Comparison of ENCODE assay signal across 8 cellular contexts in the genomic region with DNA sequence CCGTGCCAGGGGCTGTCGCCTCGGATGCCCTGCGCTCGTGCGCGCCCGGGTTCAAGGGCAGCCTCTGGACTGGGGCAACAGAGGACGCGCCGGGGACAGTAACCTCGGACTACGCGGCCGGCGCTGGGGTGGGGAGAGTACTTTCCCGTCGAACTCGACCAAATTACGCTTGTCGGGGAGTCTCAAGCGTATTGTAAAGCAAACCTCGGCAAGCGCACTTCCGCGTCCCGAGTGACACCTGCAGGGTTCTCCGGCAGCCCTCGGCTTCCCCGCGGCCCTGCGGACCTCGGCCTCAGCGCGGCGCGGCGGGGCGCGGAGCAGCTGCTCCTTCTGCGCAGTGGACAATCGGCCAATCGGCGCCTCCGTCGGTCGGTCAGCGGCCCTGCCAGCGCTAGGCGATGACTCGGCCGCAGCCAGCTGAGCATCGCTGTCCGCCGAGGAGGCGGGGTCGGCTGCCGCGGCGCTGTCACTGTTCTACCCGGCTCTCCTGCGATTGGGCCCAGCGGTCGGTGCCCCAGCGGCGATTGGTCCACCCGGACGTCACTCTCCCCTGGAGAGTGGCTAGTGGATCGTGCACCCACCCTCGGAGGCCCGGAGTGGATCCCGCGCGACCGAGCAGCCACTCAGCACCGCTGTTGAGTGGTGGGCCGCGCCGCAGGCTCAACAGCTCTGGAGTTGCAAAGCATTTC. TPM values are rescaled to one million over a fixed set of nuclear protein-coding genes. Genes with fewer than 3 reads are reported as not detected.
DNase-seq lines count a peak whose midpoint lies in the region; ATAC-seq and TF ChIP-seq lines count a peak whose summit lies in the region.

A gene with protein sequence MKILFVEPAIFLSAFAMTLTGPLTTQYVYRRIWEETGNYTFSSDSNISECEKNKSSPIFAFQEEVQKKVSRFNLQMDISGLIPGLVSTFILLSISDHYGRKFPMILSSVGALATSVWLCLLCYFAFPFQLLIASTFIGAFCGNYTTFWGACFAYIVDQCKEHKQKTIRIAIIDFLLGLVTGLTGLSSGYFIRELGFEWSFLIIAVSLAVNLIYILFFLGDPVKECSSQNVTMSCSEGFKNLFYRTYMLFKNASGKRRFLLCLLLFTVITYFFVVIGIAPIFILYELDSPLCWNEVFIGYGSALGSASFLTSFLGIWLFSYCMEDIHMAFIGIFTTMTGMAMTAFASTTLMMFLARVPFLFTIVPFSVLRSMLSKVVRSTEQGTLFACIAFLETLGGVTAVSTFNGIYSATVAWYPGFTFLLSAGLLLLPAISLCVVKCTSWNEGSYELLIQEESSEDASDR (minus strand): TSS at position 433 of the 689 bp plus-strand sequence. CDS start 972 bp downstream, outside the sequence.

- no peak within 1 kb of the TSS for H2BK5ac ChIP-seq in H9 (ENCODE audit: insufficient read length, low read length)

- peaks cover 34% of the 10 kb centered on the region for H3K27me3 Mint-ChIP-seq in H9 (ENCODE audit: low read depth)

- H3K36me3 Mint-ChIP-seq in H9 (ENCODE audit: insufficient read depth in 1 of 3, low read depth in 3 of 3) = no peaks in the 10 kb centered on the region; a peak in 1 of 7 replicates
- H3K36me3 Mint-ChIP-seq in activated naive CD4-positive, alpha-beta T cell treated with anti-CD3 and anti-CD28 coated beads, Interleukin-2, amount 50 U/mL, for 72 hours = no peaks in the 10 kb centered on the region

- H3K4me3 ChIP-seq in MM.1S (ENCODE audit: low read length) (peak within 1 kb of the TSS; percentile 66), osteoblast (ENCODE audit: insufficient read depth, low read length) (peak within 1 kb of the TSS; percentile 89), testis (peak within 1 kb of the TSS; percentile 76 to 81)

- no peaks in the 10 kb centered on the region for H3K9me2 ChIP-seq in MM.1S (replicated peaks; ENCODE audit: insufficient read depth, low read length)

- no peaks in the 10 kb centered on the region for H3K36me3 ChIP-seq in MM.1S (replicated peaks; ENCODE audit: insufficient read depth, low read length)
- no peaks in the 10 kb centered on the region for H3K36me3 ChIP-seq in osteoblast (ENCODE audit: insufficient read depth, low read length)
- H3K36me3 ChIP-seq in testis (ENCODE audit: low read depth, missing control alignments) = no peaks in the 10 kb centered on the region

- H3K23ac ChIP-seq in H9 (ENCODE audit: insufficient read length, low read depth, low read length) = no peak within 1 kb of the TSS

- no peak within 1 kb of the TSS for H2BK20ac ChIP-seq in H9 (ENCODE audit: low read depth, low read length, poor library complexity, severe bottlenecking)

- H2BK12ac ChIP-seq in H9 (ENCODE audit: insufficient read length, low read depth, low read length) = no peak within 1 kb of the TSS

- H3K27ac ChIP-seq in H9 (ENCODE audit: insufficient read length, low read depth, low read length) (no peak within 1 kb of the TSS), MM.1S (ENCODE audit: low read length) (no peak within 1 kb of the TSS), osteoblast (ENCODE audit: low read depth, low read length) (peak within 1 kb of the TSS; percentile 95), testis (peak within 1 kb of the TSS; percentile 86 to 92)

- H3K79me1 ChIP-seq in H9 (ENCODE audit: insufficient read depth, low read depth, low read length, poor library complexity, severe bottlenecking) = no peaks in the 10 kb centered on the region

- H4K20me1 ChIP-seq in H9 (ENCODE audit: control insufficient read depth, insufficient read depth, insufficient read length) (no peaks in the 10 kb centered on the region), MM.1S (ENCODE audit: insufficient read depth, low read length) (no peaks in the 10 kb centered on the region), osteoblast (ENCODE audit: insufficient read depth, low read length) (no peaks in the 10 kb centered on the region)

- H3K4me3 Mint-ChIP-seq in H9 = peak within 1 kb of the TSS; percentile 92

- peak within 1 kb of the TSS; percentile 68 for H3K4me2 ChIP-seq in H9 (ENCODE audit: insufficient read depth, insufficient read length, low read length)
- H3K4me2 ChIP-seq in MM.1S (ENCODE audit: low read depth, low read length) = peak within 1 kb of the TSS; percentile 65
- peak within 1 kb of the TSS; percentile 92 for H3K4me2 ChIP-seq in osteoblast (ENCODE audit: insufficient read depth, low read length)

- H4K8ac ChIP-seq in H9 (replicated peaks; ENCODE audit: insufficient read length, low read depth, low read length) = no peak within 1 kb of the TSS

- DNase-seq in GM04503 (ENCODE audit: low read depth) = peak; percentile 89
- peak; percentile 98 for DNase-seq in H9
- DNase-seq in MM.1S = peak; percentile 84
- DNase-seq in activated naive CD4-positive, alpha-beta T cell treated with anti-CD3 and anti-CD28 coated beads, Interleukin-2, amount 50 U/mL, for 72 hours (ENCODE audit: low spot score in 2 of 2) = peak; percentile 95 to 99
- no peak for DNase-seq in glomerular endothelial cell (ENCODE audit: extremely low read depth, low read depth, low spot score)
- peak; percentile 98 for DNase-seq in osteoblast (ENCODE audit: insufficient read length, low spot score, missing footprints)
- peak; percentile 98 for DNase-seq in testis

- no peak within 1 kb of the TSS for H2AK5ac ChIP-seq in H9 (ENCODE audit: insufficient read length, low read length)

- intact Hi-C loops in testis (cut with DNase I; ENCODE audit: low total_unique reads) = no loop called here

- H3K9me3 Mint-ChIP-seq in H9 = no peaks in the 10 kb centered on the region; a peak in 1 of 5 replicates
- no peaks in the 10 kb centered on the region for H3K9me3 Mint-ChIP-seq in activated naive CD4-positive, alpha-beta T cell treated with anti-CD3 and anti-CD28 coated beads, Interleukin-2, amount 50 U/mL, for 72 hours

- peaks cover 12 to 14% of the 10 kb centered on the region in 2 experiments for H3K4me1 Mint-ChIP-seq in H9

- H3K23me2 ChIP-seq in H9 (ENCODE audit: insufficient read length, low read depth, low read length, poor library complexity, severe bottlenecking) = peaks cover 4% of the 10 kb centered on the region

- H4K5ac ChIP-seq in H9 (ENCODE audit: insufficient read length, low read depth, low read length) = no peak within 1 kb of the TSS

- H3K56ac ChIP-seq in H9 (ENCODE audit: insufficient read length, low read depth, low read length) = no peak within 1 kb of the TSS

- no peaks in the 10 kb centered on the region for H3F3A ChIP-seq in MM.1S (ENCODE audit: insufficient read depth, low read length)

- H2AFZ ChIP-seq in H9 (ENCODE audit: low read length) = no peak within 1 kb of the TSS
- H2AFZ ChIP-seq in MM.1S (ENCODE audit: low read length) = peak within 1 kb of the TSS; percentile 93
- H2AFZ ChIP-seq in osteoblast (ENCODE audit: low read length) = peak within 1 kb of the TSS; percentile 94

- peak; percentile 99 for ATAC-seq in SK-N-SH treated with all-trans-retinoic acid at 6 μM for 48 hours
- peak; percentile 99 to 100 for ATAC-seq in activated naive CD4-positive, alpha-beta T cell treated with anti-CD3 and anti-CD28 coated beads, Interleukin-2, amount 50 U/mL, for 72 hours

- no peak within 1 kb of the TSS for H2BK15ac ChIP-seq in H9 (ENCODE audit: low read depth, low read length)

- WGBS in H9 (ENCODE audit: extremely low coverage, insufficient read length, low lambda C conversion rate) = no CpG with 5 or more reads among the region's 79 CpGs
- 0% methylated on average over 14 to 42 of the region's 79 CpGs for WGBS in testis, 2 donors

- TF ChIP-seq POLR2A in testis (IDR thresholded peaks at IDR 0.05) = no peak

- TF ChIP-seq CTCF in H9 (conservative IDR thresholded peaks at IDR 0.05) (no peak), MM.1S (IDR thresholded peaks at IDR 0.05; ENCODE audit: low read length) (no peak), osteoblast (IDR thresholded peaks at IDR 0.05; ENCODE audit: extremely low read depth, low read depth, low read length) (no peak), testis (IDR thresholded peaks at IDR 0.05) (peak in 1 of 3 experiments; percentile 3)

- H2BK120ac ChIP-seq in H9 (ENCODE audit: low read depth, low read length, poor library complexity, severe bottlenecking) = no peak within 1 kb of the TSS

- no peak within 1 kb of the TSS for H3K18ac ChIP-seq in H9 (ENCODE audit: insufficient read length, low read depth, low read length)

- H3K9me3 ChIP-seq in H9 (ENCODE audit: control insufficient read depth, low read depth, low read length) = no peaks in the 10 kb centered on the region
- no peaks in the 10 kb centered on the region for H3K9me3 ChIP-seq in MM.1S (replicated peaks; ENCODE audit: insufficient read depth, low read length)
- no peaks in the 10 kb centered on the region for H3K9me3 ChIP-seq in osteoblast (ENCODE audit: low read depth, low read length)
- H3K9me3 ChIP-seq in testis = no peaks in the 10 kb centered on the region

- no peaks in the 10 kb centered on the region for H3K4me1 ChIP-seq in H9 (ENCODE audit: insufficient read depth, low read length)
- H3K4me1 ChIP-seq in MM.1S (ENCODE audit: low read length) = no peaks in the 10 kb centered on the region; the same call in 1 of the 2 replicates
- peaks cover 32% of the 10 kb centered on the region for H3K4me1 ChIP-seq in osteoblast (ENCODE audit: insufficient read depth, low read length)
- peaks cover 17% of the 10 kb centered on the region for H3K4me1 ChIP-seq in testis

- no peak within 1 kb of the TSS for H3K4ac ChIP-seq in H9 (ENCODE audit: low read depth, low read length)

- H3K14ac ChIP-seq in H9 (ENCODE audit: insufficient read depth, low read length) = no peak within 1 kb of the TSS; the same call in 1 of the 2 replicates

- no peak within 1 kb of the TSS for H3T11ph ChIP-seq in H9 (ENCODE audit: low read length)

- H3K27me3 ChIP-seq in H9 (ENCODE audit: insufficient read depth, low read length) = no peaks in the 10 kb centered on the region; the same call in 1 of the 2 replicates
- no peaks in the 10 kb centered on the region for H3K27me3 ChIP-seq in MM.1S (replicated peaks; ENCODE audit: insufficient read depth, low read length)
- no peaks in the 10 kb centered on the region for H3K27me3 ChIP-seq in osteoblast (ENCODE audit: insufficient read depth, low read length)
- H3K27me3 ChIP-seq in testis = no peaks in the 10 kb centered on the region

- peak within 1 kb of the TSS in 2 of 3 experiments; percentile 21 to 71; a peak in 3 of 7 replicates for H3K27ac Mint-ChIP-seq in H9
- peak within 1 kb of the TSS; percentile 81 to 95 for H3K27ac Mint-ChIP-seq in activated naive CD4-positive, alpha-beta T cell treated with anti-CD3 and anti-CD28 coated beads, Interleukin-2, amount 50 U/mL, for 72 hours

- no peaks in the 10 kb centered on the region for H3K79me2 ChIP-seq in H9 (ENCODE audit: insufficient read depth, low read length)
- no peaks in the 10 kb centered on the region for H3K79me2 ChIP-seq in MM.1S (ENCODE audit: low read length)
- no peaks in the 10 kb centered on the region for H3K79me2 ChIP-seq in osteoblast (ENCODE audit: insufficient read depth, low read length)

- H3K9ac ChIP-seq in H9 (ENCODE audit: extremely low read depth, insufficient read length, low read length) = peak within 1 kb of the TSS; percentile 11
- peak within 1 kb of the TSS; percentile 46; the same call in 1 of the 2 replicates for H3K9ac ChIP-seq in MM.1S (ENCODE audit: low read length)

- H4K91ac ChIP-seq in H9 (ENCODE audit: insufficient read length, low read depth, low read length) = no peak within 1 kb of the TSS

RNA-seq across cellular contexts. Expression of the gene that starts here (rescaled TPM):
- total RNA-seq in H9 (2021) (0.22 and 0.26 TPM in 2 replicates), glomerular endothelial cell (17.2 and 25.5 TPM in 2 replicates), osteoblast (10.6 and 11.2 TPM in 2 replicates), testis (10 to 100 TPM; 30.5 to 36.0 TPM)
- 1 to 10 TPM; 2.1 to 2.9 TPM for total RNA-seq in activated naive CD4-positive, alpha-beta T cell treated with anti-CD3 and anti-CD28 coated beads, Interleukin-2, amount 50 U/mL, for 72 hours
- polyA plus RNA-seq in testis (ENCODE audit: insufficient read depth, low read depth, low replicate concordance) = 22.9 TPM

Comparison
In these comparisons a context has a peak if more than half of its experiments do, and no peak if none do; other contexts are left out.
1. Peak in DNase-seq, H3K9ac ChIP-seq and H3K4me2 ChIP-seq in H9; RNA of the gene not detected or under 1 TPM.
2. H3K27ac ChIP-seq: peak in osteoblast (single experiment) and testis (2 of 2); none in H9 (single experiment) and MM.1S (single experiment).
3. Peak in every context shown above with its lines, with median percentiles within 50 percentile points of each other: H3K4me2 ChIP-seq and H3K4me3 ChIP-seq.